ENCODE assay signal across 8 cellular contexts in the genomic region with DNA sequence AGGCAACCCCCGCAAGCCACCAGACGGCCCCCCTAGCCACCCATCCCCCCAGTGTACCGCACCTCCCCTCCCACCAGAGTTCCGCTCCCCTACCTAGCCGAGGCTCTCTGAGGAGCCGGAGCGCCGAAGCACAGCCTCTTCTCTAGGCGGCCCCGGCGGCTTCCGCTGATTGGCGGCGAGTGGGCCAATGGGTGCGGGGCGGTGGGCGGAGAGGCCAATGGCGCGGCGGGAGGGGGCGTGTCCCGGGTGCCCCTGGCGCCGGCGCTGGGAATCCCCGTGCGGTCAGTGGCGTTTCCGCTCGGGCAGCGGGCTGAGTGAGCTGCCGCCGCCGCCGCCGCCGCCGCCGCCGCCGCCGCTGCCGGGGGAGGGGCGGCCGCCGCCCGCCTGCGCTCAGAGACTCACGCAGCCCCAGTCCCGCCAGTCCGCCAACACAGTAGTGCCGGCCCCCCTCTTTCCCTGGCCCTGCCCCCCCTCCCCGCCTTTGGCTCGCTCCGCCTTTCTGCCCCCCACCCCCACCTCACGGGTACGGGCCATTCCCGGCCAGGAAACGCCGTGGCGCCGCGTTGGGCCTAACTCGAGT. TPM values are rescaled to one million over a fixed set of nuclear protein-coding genes. Genes with fewer than 3 reads are reported as not detected.
DNase-seq lines count a peak whose midpoint lies in the region; ATAC-seq and TF ChIP-seq lines count a peak whose summit lies in the region.

A gene with protein sequence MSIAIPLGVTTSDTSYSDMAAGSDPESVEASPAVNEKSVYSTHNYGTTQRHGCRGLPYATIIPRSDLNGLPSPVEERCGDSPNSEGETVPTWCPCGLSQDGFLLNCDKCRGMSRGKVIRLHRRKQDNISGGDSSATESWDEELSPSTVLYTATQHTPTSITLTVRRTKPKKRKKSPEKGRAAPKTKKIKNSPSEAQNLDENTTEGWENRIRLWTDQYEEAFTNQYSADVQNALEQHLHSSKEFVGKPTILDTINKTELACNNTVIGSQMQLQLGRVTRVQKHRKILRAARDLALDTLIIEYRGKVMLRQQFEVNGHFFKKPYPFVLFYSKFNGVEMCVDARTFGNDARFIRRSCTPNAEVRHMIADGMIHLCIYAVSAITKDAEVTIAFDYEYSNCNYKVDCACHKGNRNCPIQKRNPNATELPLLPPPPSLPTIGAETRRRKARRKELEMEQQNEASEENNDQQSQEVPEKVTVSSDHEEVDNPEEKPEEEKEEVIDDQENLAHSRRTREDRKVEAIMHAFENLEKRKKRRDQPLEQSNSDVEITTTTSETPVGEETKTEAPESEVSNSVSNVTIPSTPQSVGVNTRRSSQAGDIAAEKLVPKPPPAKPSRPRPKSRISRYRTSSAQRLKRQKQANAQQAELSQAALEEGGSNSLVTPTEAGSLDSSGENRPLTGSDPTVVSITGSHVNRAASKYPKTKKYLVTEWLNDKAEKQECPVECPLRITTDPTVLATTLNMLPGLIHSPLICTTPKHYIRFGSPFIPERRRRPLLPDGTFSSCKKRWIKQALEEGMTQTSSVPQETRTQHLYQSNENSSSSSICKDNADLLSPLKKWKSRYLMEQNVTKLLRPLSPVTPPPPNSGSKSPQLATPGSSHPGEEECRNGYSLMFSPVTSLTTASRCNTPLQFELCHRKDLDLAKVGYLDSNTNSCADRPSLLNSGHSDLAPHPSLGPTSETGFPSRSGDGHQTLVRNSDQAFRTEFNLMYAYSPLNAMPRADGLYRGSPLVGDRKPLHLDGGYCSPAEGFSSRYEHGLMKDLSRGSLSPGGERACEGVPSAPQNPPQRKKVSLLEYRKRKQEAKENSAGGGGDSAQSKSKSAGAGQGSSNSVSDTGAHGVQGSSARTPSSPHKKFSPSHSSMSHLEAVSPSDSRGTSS (N-terminal part only) (plus strand): TSS at position 285 of the 580 bp plus-strand sequence. CDS start 31,324 bp downstream, outside the sequence.

- H3K4me2 ChIP-seq in PC-3 (ENCODE audit: low read length) = peak within 1 kb of the TSS; percentile 94

- no peak within 1 kb of the TSS for H2AFZ ChIP-seq in PC-3 (ENCODE audit: low read length)

- CTCF ChIA-PET in PC-3 (lab: Charles Lee) = interaction anchor here (0.6 to 1.6 kb wide), 2 partner anchors 44 to 718 kb away, joined by 4 to 6 read pairs; no protein-coding TSS in a partner anchor

- H3K36me3 ChIP-seq in PC-3 (ENCODE audit: low read depth, low read length) = peaks cover 32% of the 10 kb centered on the region

- POLR2A ChIA-PET in PC-3 (lab: Charles Lee; ENCODE audit: unreplicated experiment) = interaction anchor here (0.5 to 2.3 kb wide), 11 partner anchors 20 to 438 kb away, joined by 3 to 50 read pairs (median 4); partner anchors contain the start of genes ARPC4 and MTMR14

- H3K4me1 ChIP-seq in PC-3 (ENCODE audit: insufficient read depth, low read length) = peaks cover 58% of the 10 kb centered on the region

- ATAC-seq in GM21576 (IDR thresholded peaks at IDR 0.05; ENCODE audit: unreplicated experiment) = peak; percentile 52
- peak; percentile 64 for ATAC-seq in PC-3

- H3K27me3 ChIP-seq in PC-3 (ENCODE audit: low read length) = no peaks in the 10 kb centered on the region

- peak within 1 kb of the TSS; percentile 99 to 100 (median 100) for H3K27ac Mint-ChIP-seq in IgD-negative memory B cell

- H3K27ac ChIP-seq in PC-3 (ENCODE audit: low read length) = peak within 1 kb of the TSS; percentile 92

- intact Hi-C loops in PC-3 (cut with micrococcal nuclease) = loop anchor here (2.0 kb wide), 3 partner anchors 35 to 433 kb away; partner anchors contain the start of gene THUMPD3

- peaks cover 55 to 61% (median 56%) of the 10 kb centered on the region in 3 donors for H3K4me1 Mint-ChIP-seq in IgD-negative memory B cell

- no peaks in the 10 kb centered on the region for H3F3A ChIP-seq in PC-3 (ENCODE audit: low read length, unreplicated experiment)

- TF ChIP-seq CTCF in PC-3 (conservative IDR thresholded peaks at IDR 0.05; ENCODE audit: low read depth, low read length) = no peak
- no peak for TF ChIP-seq CTCF in epithelial cell of proximal tubule (conservative IDR thresholded peaks at IDR 0.05; ENCODE audit: low read depth, low read length)

- peaks cover 88% of the 10 kb centered on the region for H3K79me2 ChIP-seq in PC-3 (ENCODE audit: low read length)

- H3K4me3 ChIP-seq in PC-3 (ENCODE audit: low read length) = peak within 1 kb of the TSS; percentile 94
- H3K4me3 ChIP-seq in epithelial cell of proximal tubule (ENCODE audit: low read depth, low read length) = peak within 1 kb of the TSS; percentile 92

- no peaks in the 10 kb centered on the region for H3K9me2 ChIP-seq in PC-3 (replicated peaks; ENCODE audit: low read length)

- no peaks in the 10 kb centered on the region for H3K36me3 Mint-ChIP-seq in IgD-negative memory B cell

- no TSS peak for BruUV-seq in PC-3 (replicated peaks; lab: Mats Ljungman, UMichigan)

- H3K9me3 ChIP-seq in PC-3 (ENCODE audit: low read length) = no peaks in the 10 kb centered on the region

- peak within 1 kb of the TSS; percentile 98 for H3K9ac ChIP-seq in PC-3 (ENCODE audit: low read length)

- H4K20me1 ChIP-seq in PC-3 (ENCODE audit: low read length) = peaks cover 70% of the 10 kb centered on the region

- no peaks in the 10 kb centered on the region for H3K27me3 Mint-ChIP-seq in IgD-negative memory B cell

- peak within 1 kb of the TSS; percentile 92 to 100 (median 98) for H3K4me3 Mint-ChIP-seq in IgD-negative memory B cell

- H3K9me3 Mint-ChIP-seq in IgD-negative memory B cell = no peaks in the 10 kb centered on the region

- DNase-seq in DMS153 (lab: John Stamatoyannopoulos, UW) (peak; percentile 69), PC-3 (peak; percentile 97), epithelial cell of proximal tubule (ENCODE audit: low read depth) (peak; percentile 36), mucosa of gallbladder (ENCODE audit: low spot score) (peak; percentile 98)
- DNase-seq in activated T-cell treated with anti-CD3 and anti-CD28 coated beads, Interleukin-2, amount 50 U/mL, for 1 hour = peak; percentile 100
- peak; percentile 99 for DNase-seq in stimulated activated CD8-positive, alpha-beta memory T cell treated with anti-CD3 and anti-CD28 coated beads, Interleukin-4, amount 100 ng/mL, for 4 hours (ENCODE audit: low read depth in 2 of 2, low spot score in 1 of 2)

RNA-seq across cellular contexts. Expression of the gene that starts here (rescaled TPM):
- polyA plus RNA-seq in IgD-negative memory B cell = 57.3 TPM
- 64.9 and 74.9 TPM in 2 replicates for total RNA-seq in PC-3 (2014; rRNA removed)
- total RNA-seq in epithelial cell of proximal tubule = 33.0 and 41.1 TPM in 2 replicates
- 94.3 TPM for total RNA-seq in mucosa of gallbladder

Comparison
In these comparisons a context has a peak if more than half of its experiments do, and no peak if none do; other contexts are left out.
1. Peak in every context shown above with its lines: DNase-seq, ATAC-seq, H3K4me3 ChIP-seq and H3K27ac ChIP-seq.
2. DNase-seq: peak in every context shown above with its lines; median percentile 100 in activated T-cell treated with anti-CD3 and anti-CD28 coated beads, Interleukin-2, amount 50 U/mL, for 1 hour; 99 in stimulated activated CD8-positive, alpha-beta memory T cell treated with anti-CD3 and anti-CD28 coated beads, Interleukin-4, amount 100 ng/mL, for 4 hours; 98 in mucosa of gallbladder; 97 in PC-3; 69 in DMS153; 36 in epithelial cell of proximal tubule.